ENCODE assay signal across 1 cellular context in genomic region chr16:85453-85782, GRCh38.
TF ChIP-seq lines count a peak whose summit lies in the region.

No MANE protein-coding gene starts in this region.

TF ChIP-seq in IMR-90, 13 proteins besides CTCF, POLR2A, EP300 and RAD21:
- TF ChIP-seq CEBPB (IDR thresholded peaks at IDR 0.05; ENCODE audit: low read depth, low read length) (no peak), BHLHE40 (IDR thresholded peaks at IDR 0.05; ENCODE audit: low read depth, low read length) (no peak), FOS (IDR thresholded peaks at IDR 0.05; ENCODE audit: low read depth, low read length) (no peak), MAFK (IDR thresholded peaks at IDR 0.05; ENCODE audit: low read depth, low read length) (no peak), MXI1 (IDR thresholded peaks at IDR 0.05; ENCODE audit: borderline replicate concordance, low read depth, low read length) (no peak)
- TF ChIP-seq, protein P1, sequence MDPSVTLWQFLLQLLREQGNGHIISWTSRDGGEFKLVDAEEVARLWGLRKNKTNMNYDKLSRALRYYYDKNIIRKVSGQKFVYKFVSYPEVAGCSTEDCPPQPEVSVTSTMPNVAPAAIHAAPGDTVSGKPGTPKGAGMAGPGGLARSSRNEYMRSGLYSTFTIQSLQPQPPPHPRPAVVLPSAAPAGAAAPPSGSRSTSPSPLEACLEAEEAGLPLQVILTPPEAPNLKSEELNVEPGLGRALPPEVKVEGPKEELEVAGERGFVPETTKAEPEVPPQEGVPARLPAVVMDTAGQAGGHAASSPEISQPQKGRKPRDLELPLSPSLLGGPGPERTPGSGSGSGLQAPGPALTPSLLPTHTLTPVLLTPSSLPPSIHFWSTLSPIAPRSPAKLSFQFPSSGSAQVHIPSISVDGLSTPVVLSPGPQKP (IDR thresholded peaks at IDR 0.05; ENCODE audit: borderline replicate concordance, low read depth, low read length), result no peak
